ENCODE assay signal across 9 cellular contexts in the genomic region with DNA sequence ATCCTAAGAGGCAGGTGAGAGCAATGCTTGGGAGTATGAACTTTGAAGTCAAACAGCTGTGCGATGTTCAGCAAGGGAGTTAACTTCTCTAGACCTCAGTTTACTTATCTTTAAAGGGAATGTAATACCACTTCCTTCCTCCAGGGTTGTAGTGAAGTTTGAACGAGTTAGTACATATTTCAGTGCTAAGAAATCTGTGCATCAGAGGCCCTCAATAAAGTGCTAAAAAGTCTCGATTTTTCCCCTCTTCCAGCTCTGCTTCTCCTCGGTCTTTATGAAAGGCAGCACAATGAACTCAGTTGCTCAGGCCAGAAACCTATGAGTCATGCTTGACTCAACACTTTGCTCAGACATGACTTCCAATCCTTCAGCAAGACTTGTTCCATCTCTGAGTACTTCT.
DNase-seq lines count a peak whose midpoint lies in the region; ATAC-seq and TF ChIP-seq lines count a peak whose summit lies in the region.
"Had no signal": no experiment of that assay in that cellular context is flagged by ENCODE, and none has a peak within 500 bp of the region (broad histone marks: within the 10 kb centered on the region; RNA-seq: fewer than 3 reads in every experiment).

No MANE protein-coding gene starts in this region.

- H3K9me3 ChIP-seq in AG04450 (ENCODE audit: control insufficient read depth, insufficient read depth, low read length) = no peaks in the 10 kb centered on the region

- TF ChIP-seq CTCF in AG04450 (IDR thresholded peaks at IDR 0.05; ENCODE audit: low read depth, low read length) = peak; percentile 45
- TF ChIP-seq CTCF in NB4 (IDR thresholded peaks at IDR 0.05; ENCODE audit: low read depth, low read length) = no peak
- TF ChIP-seq CTCF in fibroblast of mammary gland (conservative IDR thresholded peaks at IDR 0.05; ENCODE audit: control insufficient read depth, insufficient read depth, low read depth, low read length) = peak; percentile 31

- H3K4me3 ChIP-seq in AG04450 (ENCODE audit: low read depth, low read length) (no peak overlapping the region), NB4 (ENCODE audit: low read depth, low read length) (no peak overlapping the region), fibroblast of mammary gland (ENCODE audit: control insufficient read depth, low read depth, low read length) (no peak overlapping the region)

- CTCF ChIA-PET in AG04450 (lab: Charles Lee) = interaction anchor here (0.6 kb wide), 1 partner anchor 136 kb away, joined by 5 read pairs; no protein-coding TSS in a partner anchor
- CTCF ChIA-PET in activated CD4-positive, alpha-beta memory T cell treated with anti-CD3 and anti-CD28 coated beads for 36 hours (lab: Charles Lee) = no interaction called here

- no peaks in the 10 kb centered on the region for H3K27me3 Mint-ChIP-seq in activated CD4-positive, alpha-beta memory T cell treated with anti-CD3 and anti-CD28 coated beads for 36 hours
- peaks cover 3% of the 10 kb centered on the region for H3K27me3 Mint-ChIP-seq in activated T-helper 2 cell treated with anti-CD3 and anti-CD28 coated beads, Interferon-gamma antibody, Interleukin-2, Interleukin-4, amounts not matched to agents 10 μg/mL and 5 μg/mL and 100 μg/mL, durations not matched to agents 14 hours and 24 hours and 36 hours (ENCODE audit: low read depth)

- ATAC-seq in GM18508 (IDR thresholded peaks at IDR 0.05; ENCODE audit: insufficient read depth, unreplicated experiment) = peak; percentile 52

- no peak for TF ChIP-seq POLR2A in NB4 (IDR thresholded peaks at IDR 0.05; ENCODE audit: extremely low read depth, insufficient read length)

- H3K27me3 ChIP-seq in AG04450 (ENCODE audit: control insufficient read depth, insufficient read depth, low read length) = no peaks in the 10 kb centered on the region

- peaks cover 9% of the 10 kb centered on the region for H3K4me1 Mint-ChIP-seq in activated CD4-positive, alpha-beta memory T cell treated with anti-CD3 and anti-CD28 coated beads for 36 hours (ENCODE audit: low read depth)
- no peaks in the 10 kb centered on the region for H3K4me1 Mint-ChIP-seq in activated T-helper 2 cell treated with anti-CD3 and anti-CD28 coated beads, Interferon-gamma antibody, Interleukin-2, Interleukin-4, amounts not matched to agents 10 μg/mL and 5 μg/mL and 100 μg/mL, durations not matched to agents 14 hours and 24 hours and 36 hours (ENCODE audit: low read depth)

- H3K9me3 Mint-ChIP-seq in activated CD4-positive, alpha-beta memory T cell treated with anti-CD3 and anti-CD28 coated beads for 36 hours = no peaks in the 10 kb centered on the region
- no peaks in the 10 kb centered on the region for H3K9me3 Mint-ChIP-seq in activated T-helper 2 cell treated with anti-CD3 and anti-CD28 coated beads, Interferon-gamma antibody, Interleukin-2, Interleukin-4, amounts not matched to agents 10 μg/mL and 5 μg/mL and 100 μg/mL, durations not matched to agents 14 hours and 24 hours and 36 hours

- no peaks in the 10 kb centered on the region for H3K36me3 Mint-ChIP-seq in activated CD4-positive, alpha-beta memory T cell treated with anti-CD3 and anti-CD28 coated beads for 36 hours
- H3K36me3 Mint-ChIP-seq in activated T-helper 2 cell treated with anti-CD3 and anti-CD28 coated beads, Interferon-gamma antibody, Interleukin-2, Interleukin-4, amounts not matched to agents 10 μg/mL and 5 μg/mL and 100 μg/mL, durations not matched to agents 14 hours and 24 hours and 36 hours (ENCODE audit: low read depth) = no peaks in the 10 kb centered on the region

- intact Hi-C loops in activated CD4-positive, alpha-beta memory T cell treated with anti-CD3 and anti-CD28 coated beads for 36 hours (cut with micrococcal nuclease) = no loop called here
- intact Hi-C loops in activated T-helper 2 cell treated with anti-CD3 and anti-CD28 coated beads, Interferon-gamma antibody, Interleukin-2, Interleukin-4, amounts not matched to agents 10 μg/mL and 5 μg/mL and 100 μg/mL, durations not matched to agents 14 hours and 24 hours and 36 hours (cut with micrococcal nuclease) = no loop called here

- no peak overlapping the region for H3K4me3 Mint-ChIP-seq in activated CD4-positive, alpha-beta memory T cell treated with anti-CD3 and anti-CD28 coated beads for 36 hours
- H3K4me3 Mint-ChIP-seq in activated T-helper 2 cell treated with anti-CD3 and anti-CD28 coated beads, Interferon-gamma antibody, Interleukin-2, Interleukin-4, amounts not matched to agents 10 μg/mL and 5 μg/mL and 100 μg/mL, durations not matched to agents 14 hours and 24 hours and 36 hours (ENCODE audit: low read depth) = no peak overlapping the region

- peak; percentile 60 for DNase-seq in AG04450 (ENCODE audit: low read depth, low spot score)
- DNase-seq in NB4 (ENCODE audit: low read depth) = peak; percentile 22
- DNase-seq in fibroblast of mammary gland (ENCODE audit: low read depth) = peak; percentile 95
- DNase-seq in activated CD4-positive, alpha-beta memory T cell treated with anti-CD3 and anti-CD28 coated beads for 36 hours = no peak
- DNase-seq in activated T-helper 2 cell treated with anti-CD3 and anti-CD28 coated beads, Interferon-gamma antibody, Interleukin-2, Interleukin-4, amounts not matched to agents 10 μg/mL and 5 μg/mL and 100 μg/mL, durations not matched to agents 14 hours and 24 hours and 36 hours (ENCODE audit: low spot score) = no peak
- no peak for DNase-seq in NCI-H524 treated with DMSO at 0.1 percent for 48 hours (lab: John Stamatoyannopoulos, UW)
- no peak for DNase-seq in NCI-H2171 treated with DMSO at 0.1 percent for 48 hours (lab: John Stamatoyannopoulos, UW)
- DNase-seq: caudate nucleus had no signal

- H3K27ac Mint-ChIP-seq in activated CD4-positive, alpha-beta memory T cell treated with anti-CD3 and anti-CD28 coated beads for 36 hours = no peak overlapping the region
- no peak overlapping the region for H3K27ac Mint-ChIP-seq in activated T-helper 2 cell treated with anti-CD3 and anti-CD28 coated beads, Interferon-gamma antibody, Interleukin-2, Interleukin-4, amounts not matched to agents 10 μg/mL and 5 μg/mL and 100 μg/mL, durations not matched to agents 14 hours and 24 hours and 36 hours

- POLR2A ChIA-PET in AG04450 (lab: Yijun Ruan, JAX) = no interaction called here
- POLR2A ChIA-PET in activated CD4-positive, alpha-beta memory T cell treated with anti-CD3 and anti-CD28 coated beads for 36 hours (lab: Charles Lee) = no interaction called here

- no peak overlapping the region for H3K27ac ChIP-seq in AG04450 (ENCODE audit: low read depth, low read length)

Comparison
In these comparisons a context has a peak if more than half of its experiments do, and no peak if none do; other contexts are left out.
1. DNase-seq: peak in AG04450 (single experiment), NB4 (single experiment) and fibroblast of mammary gland (single experiment); none in activated CD4-positive, alpha-beta memory T cell treated with anti-CD3 and anti-CD28 coated beads for 36 hours (single experiment), activated T-helper 2 cell treated with anti-CD3 and anti-CD28 coated beads, Interferon-gamma antibody, Interleukin-2, Interleukin-4, amounts not matched to agents 10 μg/mL and 5 μg/mL and 100 μg/mL, durations not matched to agents 14 hours and 24 hours and 36 hours (single experiment), NCI-H524 treated with DMSO at 0.1 percent for 48 hours (single experiment) and NCI-H2171 treated with DMSO at 0.1 percent for 48 hours (single experiment).